Comparison of ENCODE assay signal across 21 cellular contexts in the genomic region with DNA sequence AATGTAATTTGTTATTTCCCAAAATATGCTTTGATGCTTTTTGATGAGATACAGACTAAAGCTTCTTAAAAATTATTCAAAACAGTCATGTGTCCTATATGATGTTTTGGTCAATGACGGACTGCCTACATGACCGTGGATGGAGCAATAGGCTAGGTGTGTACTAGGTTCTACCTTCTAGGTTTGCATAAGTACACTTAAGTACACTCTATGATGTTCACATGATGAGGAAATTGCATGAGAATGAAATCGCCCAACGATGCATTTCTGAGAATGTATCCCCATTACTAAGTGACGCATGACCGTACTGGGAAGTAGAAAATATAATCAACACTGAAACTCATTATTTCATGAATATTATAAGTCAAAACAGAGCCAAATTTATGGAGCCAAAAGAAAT.
DNase-seq lines count a peak whose midpoint lies in the region; ATAC-seq and TF ChIP-seq lines count a peak whose summit lies in the region.
"Had no signal": no experiment of that assay in that cellular context is flagged by ENCODE, and none has a peak within 500 bp of the region (broad histone marks: within the 10 kb centered on the region; RNA-seq: fewer than 3 reads in every experiment).

No MANE protein-coding gene starts in this region.

- H3K27ac ChIP-seq in left lung = no peak overlapping the region
- no peak overlapping the region for H3K27ac ChIP-seq in osteoblast (ENCODE audit: low read depth, low read length)
- H3K27ac ChIP-seq in upper lobe of right lung = no peak overlapping the region
- H3K27ac ChIP-seq: BLaER1 had no signal

- peak overlapping the region; percentile 7 for H2AFZ ChIP-seq in osteoblast (ENCODE audit: low read length)

- no peaks in the 10 kb centered on the region for H3K4me1 ChIP-seq in left lung
- H3K4me1 ChIP-seq in osteoblast (ENCODE audit: insufficient read depth, low read length) = peaks cover 3% of the 10 kb centered on the region
- H3K4me1 ChIP-seq in upper lobe of right lung = peaks cover 14% of the 10 kb centered on the region
- H3K4me1 ChIP-seq: BE2C had no signal

- DNase-seq in fibroblast of gingiva (ENCODE audit: low read depth) (peak; percentile 16), left lung (no peak), osteoblast (ENCODE audit: insufficient read length, low spot score, missing footprints) (no peak), upper lobe of right lung (no peak), DMS153 treated with DMSO at 0.1 percent for 48 hours (lab: John Stamatoyannopoulos, UW; ENCODE audit: unreplicated experiment) (no peak)
- no peak for DNase-seq in stimulated activated CD8-positive, alpha-beta memory T cell treated with anti-CD3 and anti-CD28 coated beads, Interleukin-4, amount 100 ng/mL, for 48 hours
- DNase-seq: 8988T; ACHN; BE2C; C1 segment of cervical spinal cord; CD4-positive, alpha-beta memory T cell; CD4-positive, CD25-positive, alpha-beta regulatory T cell; CD8-positive, alpha-beta memory T cell; COR-L47; DMS 273 treated with DMSO at 0.1 percent for 48 hours; DMS153; DMS79 treated with DMSO at 0.1 percent for 48 hours; GF-D8 had no signal

- intact Hi-C loops in left lung (cut with DNase I) = no loop called here
- intact Hi-C loops in upper lobe of right lung (cut with DNase I) = no loop called here

- no peaks in the 10 kb centered on the region for H3K9me3 ChIP-seq in left lung
- H3K9me3 ChIP-seq in osteoblast (ENCODE audit: low read depth, low read length) = no peaks in the 10 kb centered on the region
- H3K9me3 ChIP-seq in upper lobe of right lung = no peaks in the 10 kb centered on the region
- H3K9me3 ChIP-seq: BE2C had no signal

- no peaks in the 10 kb centered on the region for H4K20me1 ChIP-seq in osteoblast (ENCODE audit: insufficient read depth, low read length)
- H4K20me1 ChIP-seq: BLaER1 had no signal

- no peak overlapping the region for H3K4me2 ChIP-seq in osteoblast (ENCODE audit: insufficient read depth, low read length)
- H3K4me2 ChIP-seq: BLaER1 had no signal

- ATAC-seq in left lung (peak; percentile 44), upper lobe of right lung (peak; percentile 43), GM21529 (IDR thresholded peaks at IDR 0.05; ENCODE audit: unreplicated experiment) (no peak), GM21576 (IDR thresholded peaks at IDR 0.05; ENCODE audit: unreplicated experiment) (no peak)

- no peaks in the 10 kb centered on the region for H3K79me2 ChIP-seq in osteoblast (ENCODE audit: insufficient read depth, low read length)

- H3K36me3 ChIP-seq in left lung = no peaks in the 10 kb centered on the region
- H3K36me3 ChIP-seq in osteoblast (ENCODE audit: insufficient read depth, low read length) = no peaks in the 10 kb centered on the region
- H3K36me3 ChIP-seq in upper lobe of right lung = no peaks in the 10 kb centered on the region
- H3K36me3 ChIP-seq: BE2C, BLaER1 had no signal

- no peaks in the 10 kb centered on the region for H3K27me3 ChIP-seq in left lung
- H3K27me3 ChIP-seq in osteoblast (ENCODE audit: insufficient read depth, low read length) = no peaks in the 10 kb centered on the region
- H3K27me3 ChIP-seq in upper lobe of right lung = no peaks in the 10 kb centered on the region
- H3K27me3 ChIP-seq: BE2C, BLaER1 had no signal

- TF ChIP-seq CTCF in left lung (IDR thresholded peaks at IDR 0.05) (no peak), osteoblast (IDR thresholded peaks at IDR 0.05; ENCODE audit: extremely low read depth, low read depth, low read length) (no peak), upper lobe of right lung (IDR thresholded peaks at IDR 0.05) (no peak)

- H3K4me3 ChIP-seq in left lung (no peak overlapping the region), osteoblast (ENCODE audit: insufficient read depth, low read length) (no peak overlapping the region), upper lobe of right lung (no peak overlapping the region)
- H3K4me3 ChIP-seq: BLaER1 had no signal

Comparison
In these comparisons a context has a peak if more than half of its experiments do, and no peak if none do; other contexts are left out.
1. ATAC-seq: peak in left lung (single experiment) and upper lobe of right lung (single experiment); none in GM21529 (single experiment) and GM21576 (single experiment).